ENCODE assay signal across 21 cellular contexts in genomic region chr10:78947226-78947625, GRCh38.
DNase-seq lines count a peak whose midpoint lies in the region; ATAC-seq and TF ChIP-seq lines count a peak whose summit lies in the region.
"Had no signal": no experiment of that assay in that cellular context is flagged by ENCODE, and none has a peak within 500 bp of the region (broad histone marks: within the 10 kb centered on the region; RNA-seq: fewer than 3 reads in every experiment).

No MANE protein-coding gene starts in this region.

- no peak for ATAC-seq in GM19035 (IDR thresholded peaks at IDR 0.05; ENCODE audit: unreplicated experiment)
- ATAC-seq: activated T-cell treated with anti-CD3 and anti-CD28 coated beads, Interleukin-2, amount 50 U/mL, for 72 hours; body of pancreas; GM12878 had no signal

- no peak overlapping the region for H3K4me3 ChIP-seq in epithelial cell of esophagus (ENCODE audit: low read length)
- H3K4me3 ChIP-seq: adrenal gland, body of pancreas, GM12878, left ventricle myocardium inferior, prostate gland, skin epidermis had no signal

- peak; percentile 67 for DNase-seq in DMS79 (lab: John Stamatoyannopoulos, UW)
- DNase-seq in DMS79 treated with DMSO at 0.1 percent for 48 hours (lab: John Stamatoyannopoulos, UW): no peak
- DNase-seq in COLO668 (lab: John Stamatoyannopoulos, UW; ENCODE audit: unreplicated experiment): peak; percentile 20
- DNase-seq in NCI-H2107 treated with DMSO at 0.1 percent for 48 hours (lab: John Stamatoyannopoulos, UW; ENCODE audit: unreplicated experiment): peak; percentile 42
- DNase-seq in epithelial cell of esophagus (ENCODE audit: low read depth): peak; percentile 61
- no peak for DNase-seq in KG1 (lab: John Stamatoyannopoulos, UW)
- no peak for DNase-seq in putamen (ENCODE audit: low spot score)
- DNase-seq: activated CD4-positive, CD25-positive, alpha-beta regulatory T cell; activated naive CD4-positive, alpha-beta T cell treated with Interleukin-2 at 50 U/mL for 16 hours; activated T-cell treated with anti-CD3 and anti-CD28 coated beads, Interleukin-2, amount 50 U/mL, for 72 hours; adrenal gland; body of pancreas; Calu3; left ventricle myocardium inferior; NCI-H446 treated with DMSO at 0.1 percent for 48 hours; NK-92 treated with Interleukin-12 subunit alpha and Interleukin-12 subunit beta, amount 100 ng/mL, for 24 hours; nucleus accumbens had no signal

- no peak for TF ChIP-seq CTCF in epithelial cell of esophagus (IDR thresholded peaks at IDR 0.05; ENCODE audit: insufficient read depth, low read depth, low read length, missing control alignments)

Comparison
In these comparisons a context has a peak if more than half of its experiments do, and no peak if none do; other contexts are left out.
1. DNase-seq: peak in DMS79 (single experiment), COLO668 (single experiment), NCI-H2107 treated with DMSO at 0.1 percent for 48 hours (single experiment) and epithelial cell of esophagus (single experiment); none in DMS79 treated with DMSO at 0.1 percent for 48 hours (single experiment), KG1 (single experiment) and putamen (single experiment).